In the genomic region with DNA sequence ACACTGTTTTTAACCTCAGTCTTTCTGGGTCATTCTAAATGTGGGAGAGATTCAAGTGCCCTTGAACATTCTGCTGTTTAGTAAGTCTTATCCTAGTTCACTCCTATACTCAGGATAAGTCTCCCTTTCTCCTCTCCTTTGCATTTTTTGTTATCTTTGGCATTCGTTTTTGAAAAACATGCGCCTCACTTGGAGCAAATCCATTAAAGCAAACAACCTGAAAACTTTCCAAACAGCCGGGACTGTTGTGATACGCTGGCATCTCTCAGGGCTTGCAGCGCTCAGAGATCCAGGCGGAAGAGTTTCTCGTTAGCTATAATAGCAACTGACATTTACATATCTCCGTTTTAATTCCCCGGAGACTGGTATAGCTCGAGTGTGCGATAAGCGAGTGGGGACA, we compare ENCODE assay signal across 9 cellular contexts.
DNase-seq lines count a peak whose midpoint lies in the region; ATAC-seq and TF ChIP-seq lines count a peak whose summit lies in the region.
"Had no signal": no experiment of that assay in that cellular context is flagged by ENCODE, and none has a peak within 500 bp of the region (broad histone marks: within the 10 kb centered on the region; RNA-seq: fewer than 3 reads in every experiment).

No MANE protein-coding gene starts in this region.

- DNase-seq in NCI-H2196 (lab: John Stamatoyannopoulos, UW; ENCODE audit: unreplicated experiment) (peak; percentile 19), NCI-H2196 treated with DMSO at 0.1 percent for 48 hours (lab: John Stamatoyannopoulos, UW; ENCODE audit: unreplicated experiment) (no peak), dermis microvascular lymphatic vessel endothelial cell (ENCODE audit: low read depth in 2 of 2) (peak; percentile 39 to 73), lung (ENCODE audit: low spot score) (no peak), upper lobe of right lung (no peak), GDM1 (lab: John Stamatoyannopoulos, UW) (no peak), NCI-H2171 (lab: John Stamatoyannopoulos, UW) (no peak)
- no peak for DNase-seq in activated CD4-positive, alpha-beta T cell treated with anti-CD3 and anti-CD28 coated beads, Interleukin-2, amount 50 U/mL, for 4 hours

- H3K4me3 ChIP-seq in lung = no peak overlapping the region
- H3K4me3 ChIP-seq in upper lobe of right lung = peak overlapping the region; percentile 9
- H3K4me3 ChIP-seq: skin epidermis had no signal

- peak; percentile 34 for ATAC-seq in lung (ENCODE audit: insufficient read depth, low FRiP score)
- ATAC-seq in upper lobe of right lung = no peak

- H3K27me3 ChIP-seq in lung (ENCODE audit: control insufficient read depth, insufficient read depth) (no peaks in the 10 kb centered on the region), upper lobe of right lung (no peaks in the 10 kb centered on the region)

- no peak for TF ChIP-seq CTCF in lung (IDR thresholded peaks at IDR 0.05; ENCODE audit: control extremely low read depth, extremely low read depth)
- TF ChIP-seq CTCF in upper lobe of right lung (IDR thresholded peaks at IDR 0.05) = no peak

- H3K27ac ChIP-seq in lung (ENCODE audit: low read depth in 1 of 2, low read length in 1 of 2) (no peak overlapping the region), upper lobe of right lung (no peak overlapping the region)

- WGBS in lung, 2 donors = 53 to 87% methylated on average over 12 of the region's 12 CpGs

- peaks cover 0 to 12% of the 10 kb centered on the region in 2 donors for H3K4me1 ChIP-seq in lung (ENCODE audit: control insufficient read depth in 2 of 2, insufficient read depth in 2 of 2, low read length in 2 of 2)
- H3K4me1 ChIP-seq in upper lobe of right lung = peaks cover 2% of the 10 kb centered on the region

- H3K9me3 ChIP-seq in lung (ENCODE audit: control insufficient read depth in 2 of 2, insufficient read depth in 1 of 2, low read length in 1 of 2) (no peaks in the 10 kb centered on the region), upper lobe of right lung (no peaks in the 10 kb centered on the region)

- intact Hi-C loops in upper lobe of right lung (cut with DNase I) = no loop called here

- H3K36me3 ChIP-seq in lung (ENCODE audit: control insufficient read depth in 2 of 2, insufficient read depth in 2 of 2, low read length in 2 of 2) = no peaks in the 10 kb centered on the region
- H3K36me3 ChIP-seq in upper lobe of right lung = no peaks in the 10 kb centered on the region

Comparison
In these comparisons a context has a peak if more than half of its experiments do, and no peak if none do; other contexts are left out.
1. DNase-seq: peak in NCI-H2196 (single experiment) and dermis microvascular lymphatic vessel endothelial cell (2 of 2); none in NCI-H2196 treated with DMSO at 0.1 percent for 48 hours (single experiment), lung (single experiment), upper lobe of right lung (single experiment), GDM1 (single experiment), NCI-H2171 (single experiment) and activated CD4-positive, alpha-beta T cell treated with anti-CD3 and anti-CD28 coated beads, Interleukin-2, amount 50 U/mL, for 4 hours (0 of 2).